20 cellular contexts compared by ENCODE assay signal in the genomic region with DNA sequence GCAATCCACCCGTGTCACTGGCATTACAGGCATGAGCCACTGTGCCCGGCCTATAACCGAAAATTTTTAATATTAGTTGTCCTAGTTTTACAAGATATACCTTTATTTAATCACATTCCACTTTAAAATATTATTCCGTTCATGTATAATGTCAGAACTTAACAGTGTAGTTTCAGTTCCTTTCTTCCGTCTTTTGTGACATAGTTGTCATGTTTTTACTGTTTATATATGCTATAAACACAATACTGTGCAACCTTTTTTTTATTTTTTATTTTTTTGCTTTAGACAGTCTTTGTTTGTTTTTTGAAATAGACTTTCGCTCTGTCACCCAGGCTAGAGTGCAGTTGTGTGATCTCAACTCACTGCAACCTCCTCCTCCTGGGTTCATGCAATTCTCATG.
"Had no signal": no experiment of that assay in that cellular context is flagged by ENCODE, and none has a peak within 500 bp of the region (broad histone marks: within the 10 kb centered on the region; RNA-seq: fewer than 3 reads in every experiment).

No MANE protein-coding gene starts in this region.

- ATAC-seq: activated CD8-positive, alpha-beta T cell treated with anti-CD3 and anti-CD28 coated beads, Interleukin-2, amount 10 ng/mL, durations not matched to agents 7 days and 5 days; activated naive CD4-positive, alpha-beta T cell treated with anti-CD3 and anti-CD28 coated beads, Interleukin-2, amount 50 U/mL, for 72 hours; left lobe of liver; natural killer cell; stimulated activated effector memory CD8-positive, alpha-beta T cell treated with anti-CD3 and anti-CD28 coated beads, Interleukin-12 subunit alpha, Interleukin-12 subunit beta, amount 100 ng/mL, for 72 hours had no signal

- H3K36me3 ChIP-seq: ovary, prostate gland had no signal

- H3K27ac ChIP-seq: ovary, prostate gland, right atrium auricular region, upper lobe of left lung, VCaP had no signal

- H3K4me3 ChIP-seq: lung, ovary, prostate gland, right atrium auricular region, upper lobe of left lung had no signal

- H3K4me3 Mint-ChIP-seq: activated CD4-positive, alpha-beta T cell treated with anti-CD3 and anti-CD28 coated beads, Interleukin-2, amount 10 ng/mL, durations not matched to agents 7 days and 5 days; activated CD8-positive, alpha-beta T cell treated with anti-CD3 and anti-CD28 coated beads, Interleukin-2, amount 10 ng/mL, durations not matched to agents 7 days and 5 days; brain; natural killer cell; stimulated activated effector memory CD8-positive, alpha-beta T cell treated with anti-CD3 and anti-CD28 coated beads, Interleukin-12 subunit alpha, Interleukin-12 subunit beta, amount 100 ng/mL, for 72 hours had no signal

- H3K9me3 ChIP-seq: ovary, prostate gland, right atrium auricular region, upper lobe of left lung had no signal

- H3K4me1 Mint-ChIP-seq: activated CD4-positive, alpha-beta T cell treated with anti-CD3 and anti-CD28 coated beads, Interleukin-2, amount 10 ng/mL, durations not matched to agents 7 days and 5 days; brain; stimulated activated effector memory CD8-positive, alpha-beta T cell treated with anti-CD3 and anti-CD28 coated beads, Interleukin-12 subunit alpha, Interleukin-12 subunit beta, amount 100 ng/mL, for 72 hours had no signal

- H3K9me3 Mint-ChIP-seq: activated CD4-positive, alpha-beta T cell treated with anti-CD3 and anti-CD28 coated beads, Interleukin-2, amount 10 ng/mL, durations not matched to agents 7 days and 5 days; activated naive CD4-positive, alpha-beta T cell treated with anti-CD3 and anti-CD28 coated beads, Interleukin-2, amount 50 U/mL, for 72 hours; brain; natural killer cell; stimulated activated effector memory CD8-positive, alpha-beta T cell treated with anti-CD3 and anti-CD28 coated beads, Interleukin-12 subunit alpha, Interleukin-12 subunit beta, amount 100 ng/mL, for 72 hours had no signal

- DNase-seq: activated CD4-positive, alpha-beta T cell treated with anti-CD3 and anti-CD28 coated beads, Interleukin-2, amount 10 ng/mL, durations not matched to agents 7 days and 5 days; activated CD4-positive, CD25-positive, alpha-beta regulatory T cell treated with anti-CD3 and anti-CD28 coated beads, Interleukin-2, amount 50 U/mL, for 72 hours; activated CD8-positive, alpha-beta T cell treated with anti-CD3 and anti-CD28 coated beads, Interleukin-2, amount 10 ng/mL, durations not matched to agents 7 days and 5 days; activated gamma-delta T cell treated with Interleukin-2 at 50 U/mL for 16 hours; aorta; effector CD4-positive, alpha-beta T cell; foreskin melanocyte; natural killer cell; ovary; stimulated activated CD4-positive, alpha-beta T cell treated with anti-CD3 and anti-CD28 coated beads, Interleukin-12 subunit alpha, Interleukin-12 subunit beta, amount 100 ng/mL, for 4 hours; stimulated activated CD4-positive, alpha-beta T cell treated with anti-CD3 and anti-CD28 coated beads, Interleukin-1b, Interleukin-23, amount 100 ng/mL, for 48 hours; upper lobe of left lung had no signal

- H3K27ac Mint-ChIP-seq: activated CD4-positive, alpha-beta T cell treated with anti-CD3 and anti-CD28 coated beads, Interleukin-2, amount 10 ng/mL, durations not matched to agents 7 days and 5 days; activated CD8-positive, alpha-beta T cell treated with anti-CD3 and anti-CD28 coated beads, Interleukin-2, amount 10 ng/mL, durations not matched to agents 7 days and 5 days; activated naive CD4-positive, alpha-beta T cell treated with anti-CD3 and anti-CD28 coated beads, Interleukin-2, amount 50 U/mL, for 72 hours; stimulated activated effector memory CD8-positive, alpha-beta T cell treated with anti-CD3 and anti-CD28 coated beads, Interleukin-12 subunit alpha, Interleukin-12 subunit beta, amount 100 ng/mL, for 72 hours had no signal

- H3K4me1 ChIP-seq: prostate gland, upper lobe of left lung had no signal

- H3K27me3 ChIP-seq: ovary, right atrium auricular region, upper lobe of left lung had no signal

- H3K27me3 Mint-ChIP-seq: activated CD4-positive, alpha-beta T cell treated with anti-CD3 and anti-CD28 coated beads, Interleukin-2, amount 10 ng/mL, durations not matched to agents 7 days and 5 days; brain had no signal
